17 cellular contexts compared by ENCODE assay signal in genomic region chr11:67502328-67502979, GRCh38. TPM values are rescaled to one million over a fixed set of nuclear protein-coding genes. Genes with fewer than 3 reads are reported as not detected.
DNase-seq lines count a peak whose midpoint lies in the region; ATAC-seq and TF ChIP-seq lines count a peak whose summit lies in the region.
"Had no signal": no experiment of that assay in that cellular context is flagged by ENCODE, and none has a peak within 500 bp of the region (broad histone marks: within the 10 kb centered on the region; RNA-seq: fewer than 3 reads in every experiment).

No MANE protein-coding gene starts in this region.

- no peaks in the 10 kb centered on the region for H3K36me3 ChIP-seq in mammary epithelial cell (ENCODE audit: insufficient read depth, low read length)

- BruUV-seq in MCF 10A (replicated peaks; lab: Mats Ljungman, UMichigan) (no TSS peak), mammary epithelial cell (replicated peaks; lab: Mats Ljungman, UMichigan) (no TSS peak)

- H3K27me3 Mint-ChIP-seq in MCF 10A (ENCODE audit: insufficient read depth, unreplicated experiment), result no peaks in the 10 kb centered on the region
- no peaks in the 10 kb centered on the region for H3K27me3 Mint-ChIP-seq in activated T-helper 1 cell treated with anti-CD3 and anti-CD28 coated beads, Interleukin-12 subunit alpha, Interleukin-12 subunit beta, Interleukin-2, Interleukin-4 antibody, amounts not matched to agents 30 ng/mL and 10 ng/mL and 1 ng/mL, durations not matched to agents 14 hours and 24 hours and 36 hours (ENCODE audit: insufficient read depth)
- no peaks in the 10 kb centered on the region for H3K27me3 Mint-ChIP-seq in memory B cell

- H4K20me1 ChIP-seq in mammary epithelial cell (ENCODE audit: insufficient read depth, low read length), result no peaks in the 10 kb centered on the region

- H3K27ac Mint-ChIP-seq in MCF 10A (ENCODE audit: low read depth, unreplicated experiment), result no peak overlapping the region
- peak overlapping the region; percentile 78 for H3K27ac Mint-ChIP-seq in activated T-helper 1 cell treated with anti-CD3 and anti-CD28 coated beads, Interleukin-12 subunit alpha, Interleukin-12 subunit beta, Interleukin-2, Interleukin-4 antibody, amounts not matched to agents 30 ng/mL and 10 ng/mL and 1 ng/mL, durations not matched to agents 14 hours and 24 hours and 36 hours
- peak overlapping the region; percentile 43 for H3K27ac Mint-ChIP-seq in memory B cell

- WGBS in mammary epithelial cell (ENCODE audit: low coverage, missing lambda C conversion rate), result 99% methylated on average over 12 of the region's 18 CpGs

- TF ChIP-seq CTCF in MCF 10A (IDR thresholded peaks at IDR 0.05; ENCODE audit: unreplicated experiment) (no peak), mammary epithelial cell (conservative IDR thresholded peaks at IDR 0.05 in 1 of 2, IDR thresholded peaks at IDR 0.05 in 1 of 2; ENCODE audit: extremely low read depth in 1 of 2, insufficient read depth in 1 of 2, low read depth in 1 of 2, low read length in 2 of 2) (no peak)

- no peak overlapping the region for H3K9ac ChIP-seq in mammary epithelial cell (ENCODE audit: insufficient read depth, low read length)

- no peak overlapping the region for H3K4me3 ChIP-seq in mammary epithelial cell (replicated peaks in 1 of 3; ENCODE audit: insufficient read depth in 1 of 3, low read depth in 2 of 3, low read length in 3 of 3)

- CTCF ChIA-PET in MCF 10A (lab: Yijun Ruan, JAX), result interaction anchor here (0.5 to 0.6 kb wide), 2 partner anchors 53 to 73 kb away, joined by 3 read pairs; no protein-coding TSS in a partner anchor
- CTCF ChIA-PET in mammary epithelial cell (lab: Charles Lee; ENCODE audit: low non-redundant PET), result no interaction called here

- DNase-seq in MCF 10A (ENCODE audit: unreplicated experiment) (no peak), mammary epithelial cell (no peak), memory B cell (ENCODE audit: low spot score in 2 of 2) (no peak), RKO (ENCODE audit: low spot score) (no peak), SHP77 treated with DMSO at 0.1 percent for 48 hours (lab: John Stamatoyannopoulos, UW) (no peak)
- DNase-seq in activated T-helper 1 cell treated with anti-CD3 and anti-CD28 coated beads, Interleukin-12 subunit alpha, Interleukin-12 subunit beta, Interleukin-2, Interleukin-4 antibody, amounts not matched to agents 30 ng/mL and 10 ng/mL and 1 ng/mL, durations not matched to agents 14 hours and 24 hours and 36 hours (ENCODE audit: low spot score), result no peak
- DNase-seq: activated CD4-positive, alpha-beta T cell treated with anti-CD3 and anti-CD28 coated beads for 4 hours; central memory CD4-positive, alpha-beta T cell; DMS153; foreskin melanocyte; SW 1271 had no signal

- H3K4me1 Mint-ChIP-seq in MCF 10A (ENCODE audit: insufficient read depth, unreplicated experiment) (peaks cover 21% of the 10 kb centered on the region), memory B cell (peaks cover 28% of the 10 kb centered on the region)
- peaks cover 41% of the 10 kb centered on the region for H3K4me1 Mint-ChIP-seq in activated T-helper 1 cell treated with anti-CD3 and anti-CD28 coated beads, Interleukin-12 subunit alpha, Interleukin-12 subunit beta, Interleukin-2, Interleukin-4 antibody, amounts not matched to agents 30 ng/mL and 10 ng/mL and 1 ng/mL, durations not matched to agents 14 hours and 24 hours and 36 hours (ENCODE audit: low read depth)

- in situ Hi-C loops in mammary epithelial cell (cut with MboI; ENCODE audit: low sequenced_read_pairs in 2 of 2), result no loop called here

- H3K36me3 Mint-ChIP-seq in MCF 10A (ENCODE audit: insufficient read depth, unreplicated experiment), result peaks cover 26% of the 10 kb centered on the region
- H3K36me3 Mint-ChIP-seq in activated T-helper 1 cell treated with anti-CD3 and anti-CD28 coated beads, Interleukin-12 subunit alpha, Interleukin-12 subunit beta, Interleukin-2, Interleukin-4 antibody, amounts not matched to agents 30 ng/mL and 10 ng/mL and 1 ng/mL, durations not matched to agents 14 hours and 24 hours and 36 hours (ENCODE audit: low read depth), result peaks cover 35% of the 10 kb centered on the region
- peaks cover 17% of the 10 kb centered on the region for H3K36me3 Mint-ChIP-seq in memory B cell

- H3K4me2 ChIP-seq in mammary epithelial cell (ENCODE audit: insufficient read depth, low read depth, low read length), result no peak overlapping the region

- no peaks in the 10 kb centered on the region for H3K27me3 ChIP-seq in mammary epithelial cell (ENCODE audit: insufficient read depth, low read length)

- dilution Hi-C loops in mammary epithelial cell (cut with HindIII; ENCODE audit: low sequenced_read_pairs), result no loop called here

- H3K4me1 ChIP-seq in mammary epithelial cell (ENCODE audit: insufficient read depth, low read length), result peaks cover 30% of the 10 kb centered on the region

- intact Hi-C loops in MCF 10A (cut with micrococcal nuclease) (no loop called here), mammary epithelial cell (cut with micrococcal nuclease) (loop anchor here (10.0 kb wide), 1 partner anchor 448 kb away; the partner anchor contains the start of gene RHOD)
- intact Hi-C loops in activated T-helper 1 cell treated with anti-CD3 and anti-CD28 coated beads, Interleukin-12 subunit alpha, Interleukin-12 subunit beta, Interleukin-2, Interleukin-4 antibody, amounts not matched to agents 30 ng/mL and 10 ng/mL and 1 ng/mL, durations not matched to agents 14 hours and 24 hours and 36 hours (cut with micrococcal nuclease), result no loop called here

- H3K4me3 Mint-ChIP-seq in MCF 10A (ENCODE audit: unreplicated experiment) (peak overlapping the region; percentile 56), memory B cell (peak overlapping the region; percentile 74)
- H3K4me3 Mint-ChIP-seq in activated T-helper 1 cell treated with anti-CD3 and anti-CD28 coated beads, Interleukin-12 subunit alpha, Interleukin-12 subunit beta, Interleukin-2, Interleukin-4 antibody, amounts not matched to agents 30 ng/mL and 10 ng/mL and 1 ng/mL, durations not matched to agents 14 hours and 24 hours and 36 hours, result peak overlapping the region; percentile 88

- H3K9me3 Mint-ChIP-seq in MCF 10A (ENCODE audit: unreplicated experiment) (no peaks in the 10 kb centered on the region), memory B cell (no peaks in the 10 kb centered on the region)
- no peaks in the 10 kb centered on the region for H3K9me3 Mint-ChIP-seq in activated T-helper 1 cell treated with anti-CD3 and anti-CD28 coated beads, Interleukin-12 subunit alpha, Interleukin-12 subunit beta, Interleukin-2, Interleukin-4 antibody, amounts not matched to agents 30 ng/mL and 10 ng/mL and 1 ng/mL, durations not matched to agents 14 hours and 24 hours and 36 hours

- ATAC-seq in memory B cell (ENCODE audit: low read depth), result no peak
- no peak for ATAC-seq in GM18519 (IDR thresholded peaks at IDR 0.05; ENCODE audit: low FRiP score, unreplicated experiment)
- no peak for ATAC-seq in GM18498 (IDR thresholded peaks at IDR 0.05; ENCODE audit: unreplicated experiment)

- H3K27ac ChIP-seq in mammary epithelial cell (ENCODE audit: insufficient read depth, low read depth, low read length), result no peak overlapping the region

- H3K9me3 ChIP-seq in mammary epithelial cell (replicated peaks; ENCODE audit: insufficient read depth, low read length), result no peaks in the 10 kb centered on the region

- no peak overlapping the region for H2AFZ ChIP-seq in mammary epithelial cell (ENCODE audit: low read depth, low read length)

- POLR2A ChIA-PET in MCF 10A (lab: Yijun Ruan, JAX), result no interaction called here

- peaks cover 28% of the 10 kb centered on the region for H3K79me2 ChIP-seq in mammary epithelial cell (ENCODE audit: insufficient read depth, low read length)

RNA-seq across cellular contexts. Expression of gene PITPNM1, which starts 2.7 kb away (rescaled TPM):
- 38.7 and 51.0 TPM in 2 replicates for total RNA-seq in MCF 10A (2022)
- total RNA-seq in mammary epithelial cell, result 10 to 100 TPM; 28.8 to 79.6 TPM
- 20.1 TPM for polyA plus RNA-seq in mammary epithelial cell
- 20.6 TPM for polyA minus RNA-seq in mammary epithelial cell
- 138 and 140 TPM in 2 replicates for total RNA-seq in activated T-helper 1 cell treated with anti-CD3 and anti-CD28 coated beads, Interleukin-12 subunit alpha, Interleukin-12 subunit beta, Interleukin-2, Interleukin-4 antibody, amounts not matched to agents 30 ng/mL and 10 ng/mL and 1 ng/mL, durations not matched to agents 14 hours and 24 hours and 36 hours

RNA-seq across cellular contexts. Expression of gene CDK2AP2, which starts 5.5 kb away (rescaled TPM):
- total RNA-seq in MCF 10A (2022) (93.7 and 136 TPM in 2 replicates), mammary epithelial cell (10 to 100 TPM; 19.2 to 45.9 TPM)
- polyA plus RNA-seq in mammary epithelial cell, result 46.2 TPM
- 40.9 TPM for polyA minus RNA-seq in mammary epithelial cell
- total RNA-seq in activated T-helper 1 cell treated with anti-CD3 and anti-CD28 coated beads, Interleukin-12 subunit alpha, Interleukin-12 subunit beta, Interleukin-2, Interleukin-4 antibody, amounts not matched to agents 30 ng/mL and 10 ng/mL and 1 ng/mL, durations not matched to agents 14 hours and 24 hours and 36 hours, result 107 and 115 TPM in 2 replicates

RNA-seq across cellular contexts. Expression of gene AIP, which starts 19.6 kb away (rescaled TPM):
- total RNA-seq in MCF 10A (2022), result 28.7 and 30.5 TPM in 2 replicates
- 10 to 100 TPM; 34.5 to 36.2 TPM for total RNA-seq in mammary epithelial cell
- 61.3 TPM for polyA plus RNA-seq in mammary epithelial cell
- 10.2 TPM for polyA minus RNA-seq in mammary epithelial cell
- total RNA-seq in activated T-helper 1 cell treated with anti-CD3 and anti-CD28 coated beads, Interleukin-12 subunit alpha, Interleukin-12 subunit beta, Interleukin-2, Interleukin-4 antibody, amounts not matched to agents 30 ng/mL and 10 ng/mL and 1 ng/mL, durations not matched to agents 14 hours and 24 hours and 36 hours, result 200 and 203 TPM in 2 replicates

RNA-seq across cellular contexts. Expression of gene CABP2, which starts 20.8 kb away (rescaled TPM):
- total RNA-seq in MCF 10A (2022), result not detected in 2 replicates
- not detected for total RNA-seq in mammary epithelial cell
- polyA plus RNA-seq in mammary epithelial cell, result not detected
- polyA minus RNA-seq in mammary epithelial cell, result not detected
- not detected in 2 replicates for total RNA-seq in activated T-helper 1 cell treated with anti-CD3 and anti-CD28 coated beads, Interleukin-12 subunit alpha, Interleukin-12 subunit beta, Interleukin-2, Interleukin-4 antibody, amounts not matched to agents 30 ng/mL and 10 ng/mL and 1 ng/mL, durations not matched to agents 14 hours and 24 hours and 36 hours
- total RNA-seq: endothelial cell of umbilical vein, liver, skeletal muscle tissue, ureter had no signal
- polyA plus RNA-seq: endothelial cell of umbilical vein, liver had no signal

RNA-seq across cellular contexts. Expression of gene TMEM134, which starts 33.4 kb away (rescaled TPM):
- total RNA-seq in MCF 10A (2022) (49.7 and 50.1 TPM in 2 replicates), mammary epithelial cell (10 to 100 TPM; 55.3 to 69.4 TPM)
- polyA plus RNA-seq in mammary epithelial cell, result 118 TPM
- 5.5 TPM for polyA minus RNA-seq in mammary epithelial cell
- total RNA-seq in activated T-helper 1 cell treated with anti-CD3 and anti-CD28 coated beads, Interleukin-12 subunit alpha, Interleukin-12 subunit beta, Interleukin-2, Interleukin-4 antibody, amounts not matched to agents 30 ng/mL and 10 ng/mL and 1 ng/mL, durations not matched to agents 14 hours and 24 hours and 36 hours, result 55.1 and 61.4 TPM in 2 replicates
